8 cellular contexts compared by ENCODE assay signal in genomic region chr3:194685050-194685722, GRCh38. TPM values are rescaled to one million over a fixed set of nuclear protein-coding genes. Genes with fewer than 3 reads are reported as not detected.
DNase-seq lines count a peak whose midpoint lies in the region; ATAC-seq, FAIRE-seq and TF ChIP-seq lines count a peak whose summit lies in the region.

No MANE protein-coding gene starts in this region.

- H3K9me3 ChIP-seq in osteoblast (ENCODE audit: low read depth, low read length), result no peaks in the 10 kb centered on the region

- H3K4me2 ChIP-seq in osteoblast (ENCODE audit: insufficient read depth, low read length), result peak overlapping the region; percentile 88

- H3K4me1 ChIP-seq in osteoblast (ENCODE audit: insufficient read depth, low read length), result peaks cover 37% of the 10 kb centered on the region

- H2AFZ ChIP-seq in osteoblast (ENCODE audit: low read length), result peak overlapping the region; percentile 81

- H3K27ac ChIP-seq in osteoblast (ENCODE audit: low read depth, low read length), result peak overlapping the region; percentile 37

- no peaks in the 10 kb centered on the region for H3K36me3 ChIP-seq in osteoblast (ENCODE audit: insufficient read depth, low read length)

- peak; percentile 28 for FAIRE-seq in GM12891 (lab: Jason Lieb, UNC)

- TF ChIP-seq POLR2A in GM12891 (IDR thresholded peaks at IDR 0.05; ENCODE audit: low read depth, low read length), result no peak

- peak overlapping the region; percentile 3 to 83 for H3K4me3 ChIP-seq in cardiac fibroblast (replicated peaks in 1 of 2; ENCODE audit: low read depth in 2 of 2, low read length in 2 of 2)
- H3K4me3 ChIP-seq in osteoblast (ENCODE audit: insufficient read depth, low read length), result peak overlapping the region; percentile 80

- DNase-seq in GM12891 (ENCODE audit: insufficient read length, low spot score) (no peak), cardiac fibroblast (ENCODE audit: low read depth in 2 of 2) (no peak), osteoblast (ENCODE audit: insufficient read length, low spot score, missing footprints) (peak; percentile 59), LoVo (ENCODE audit: low spot score) (no peak), GF-D8 (lab: John Stamatoyannopoulos, UW) (no peak), NCI-H1417 (lab: John Stamatoyannopoulos, UW) (no peak)

- TF ChIP-seq CTCF in cardiac fibroblast (IDR thresholded peaks at IDR 0.05; ENCODE audit: low read depth, low read length), result no peak
- TF ChIP-seq CTCF in osteoblast (IDR thresholded peaks at IDR 0.05; ENCODE audit: extremely low read depth, low read depth, low read length), result no peak

- peaks cover 24% of the 10 kb centered on the region for H4K20me1 ChIP-seq in osteoblast (ENCODE audit: insufficient read depth, low read length)

- H3K27me3 ChIP-seq in osteoblast (ENCODE audit: insufficient read depth, low read length), result no peaks in the 10 kb centered on the region

- H3K79me2 ChIP-seq in osteoblast (ENCODE audit: insufficient read depth, low read length), result peaks cover 14% of the 10 kb centered on the region

- ATAC-seq in HG03045 (IDR thresholded peaks at IDR 0.05; ENCODE audit: unreplicated experiment) (peak; percentile 7), HG03097 (IDR thresholded peaks at IDR 0.05; ENCODE audit: low FRiP score, unreplicated experiment) (no peak)

TF ChIP-seq in GM12891, 5 proteins besides CTCF, POLR2A, EP300 and RAD21:
- TF ChIP-seq POLR2AphosphoS5 (IDR thresholded peaks at IDR 0.05; ENCODE audit: low read depth, low read length) (no peak), PAX5 (IDR thresholded peaks at IDR 0.05; ENCODE audit: insufficient read depth, low read length, severe bottlenecking) (no peak), POU2F2 (IDR thresholded peaks at IDR 0.05; ENCODE audit: low read depth, low read length) (no peak), SPI1 (IDR thresholded peaks at IDR 0.05; ENCODE audit: low read depth, low read length) (no peak), TAF1 (IDR thresholded peaks at IDR 0.05; ENCODE audit: low read depth, low read length) (no peak)

RNA-seq across cellular contexts. Expression of gene FAM43A, which starts 0.5 kb away (rescaled TPM):
- polyA plus RNA-seq in GM12891 (2012; ENCODE audit: low read depth, missing spikeins), result 4.6 TPM
- total RNA-seq in osteoblast, result 14.7 and 17.0 TPM in 2 replicates

RNA-seq across cellular contexts. Expression of gene LSG1, which starts 13.2 kb away (rescaled TPM):
- polyA plus RNA-seq in GM12891 (2012; ENCODE audit: low read depth, missing spikeins), result 21.1 TPM
- 40.9 and 41.5 TPM in 2 replicates for total RNA-seq in osteoblast

RNA-seq across cellular contexts. Expression of gene TMEM44, which starts 52.0 kb away (rescaled TPM):
- polyA plus RNA-seq in GM12891 (2012; ENCODE audit: low read depth, missing spikeins), result 5.9 TPM
- 18.8 and 20.3 TPM in 2 replicates for total RNA-seq in osteoblast
